Comparison of ENCODE assay signal across 8 cellular contexts in the genomic region with DNA sequence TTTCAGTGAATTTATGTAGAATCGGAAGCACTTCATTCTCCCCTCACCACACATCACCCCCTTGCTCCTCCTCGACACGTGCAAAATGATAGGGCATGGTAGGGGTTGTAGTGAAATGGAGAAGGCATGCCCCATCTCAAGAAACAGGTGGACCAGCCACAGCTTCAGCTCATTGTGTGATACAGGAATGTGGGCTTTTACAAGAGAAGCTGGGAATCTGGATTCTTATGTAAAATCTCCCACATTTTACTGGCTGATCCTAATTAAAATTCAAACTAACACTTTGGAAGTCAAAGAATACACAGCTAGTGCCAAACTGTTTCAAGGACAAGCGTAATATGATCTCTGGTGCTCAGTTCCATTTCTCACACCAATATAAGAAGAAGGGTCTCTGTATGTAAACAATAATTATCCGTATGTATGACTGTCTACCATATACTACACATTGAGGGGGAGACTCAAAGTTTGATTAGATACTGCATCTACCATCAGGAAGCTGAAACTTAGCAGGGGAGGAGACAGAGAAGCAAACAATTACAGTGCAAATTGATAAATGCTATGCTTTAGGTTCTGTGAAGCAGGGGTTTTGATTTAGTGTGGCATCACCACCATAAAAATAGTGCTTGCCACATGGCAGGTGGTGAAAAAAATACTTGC. TPM values are rescaled to one million over a fixed set of nuclear protein-coding genes. Genes with fewer than 3 reads are reported as not detected.
DNase-seq lines count a peak whose midpoint lies in the region; ATAC-seq and FAIRE-seq lines count a peak whose summit lies in the region.

No MANE protein-coding gene starts in this region.

- H3K36me3 ChIP-seq in small intestine (ENCODE audit: control insufficient read depth in 2 of 2, insufficient read depth in 2 of 2, low read length in 2 of 2) = no peaks in the 10 kb centered on the region

- H3K27me3 Mint-ChIP-seq in activated naive CD4-positive, alpha-beta T cell treated with anti-CD3 and anti-CD28 coated beads, Interleukin-2, amount 10 ng/mL, durations not matched to agents 7 days and 5 days = no peaks in the 10 kb centered on the region
- H3K27me3 Mint-ChIP-seq in stimulated activated naive CD8-positive, alpha-beta T cell treated with anti-CD3 and anti-CD28 coated beads, Interleukin-15, amount 100 ng/mL, for 72 hours = no peaks in the 10 kb centered on the region

- H3K27ac Mint-ChIP-seq in activated naive CD4-positive, alpha-beta T cell treated with anti-CD3 and anti-CD28 coated beads, Interleukin-2, amount 10 ng/mL, durations not matched to agents 7 days and 5 days = peak overlapping the region; percentile 91
- H3K27ac Mint-ChIP-seq in stimulated activated naive CD8-positive, alpha-beta T cell treated with anti-CD3 and anti-CD28 coated beads, Interleukin-15, amount 100 ng/mL, for 72 hours = peak overlapping the region in 1 of 2 donors; percentile 36

- ATAC-seq in HG03354 (IDR thresholded peaks at IDR 0.05; ENCODE audit: poor library complexity, severe bottlenecking, unreplicated experiment) (peak; percentile 44), esophagus mucosa (no peak)
- peak; percentile 7 for ATAC-seq in stimulated activated naive CD8-positive, alpha-beta T cell treated with anti-CD3 and anti-CD28 coated beads, Interleukin-15, amount 100 ng/mL, for 72 hours

- CTCF ChIA-PET in activated naive CD4-positive, alpha-beta T cell treated with anti-CD3 and anti-CD28 coated beads, Interleukin-2, amount 10 ng/mL, durations not matched to agents 7 days and 5 days (lab: Charles Lee) = interaction anchor here (0.9 to 4.9 kb wide), 5 partner anchors 16 to 35 kb away, joined by 3 to 47 read pairs (median 4); no protein-coding TSS in a partner anchor

- H3K4me1 Mint-ChIP-seq in activated naive CD4-positive, alpha-beta T cell treated with anti-CD3 and anti-CD28 coated beads, Interleukin-2, amount 10 ng/mL, durations not matched to agents 7 days and 5 days = peaks cover 33% of the 10 kb centered on the region
- H3K4me1 Mint-ChIP-seq in stimulated activated naive CD8-positive, alpha-beta T cell treated with anti-CD3 and anti-CD28 coated beads, Interleukin-15, amount 100 ng/mL, for 72 hours = peaks cover 27% of the 10 kb centered on the region

- peak overlapping the region in 1 of 2 donors; percentile 5 for H3K4me3 ChIP-seq in small intestine (ENCODE audit: low read depth in 1 of 2, low read length in 2 of 2)

- peak overlapping the region; percentile 2 for H3K27ac ChIP-seq in caudate nucleus (ENCODE audit: low read depth, low read length)
- H3K27ac ChIP-seq in small intestine (ENCODE audit: low read depth in 1 of 2, low read length in 1 of 2) = no peak overlapping the region

- H3K9me3 ChIP-seq in small intestine (ENCODE audit: control insufficient read depth, low read depth) = no peaks in the 10 kb centered on the region

- peaks cover 39% of the 10 kb centered on the region for H3K36me3 Mint-ChIP-seq in activated naive CD4-positive, alpha-beta T cell treated with anti-CD3 and anti-CD28 coated beads, Interleukin-2, amount 10 ng/mL, durations not matched to agents 7 days and 5 days

- WGBS in small intestine, 3 donors = 83 to 85% (median 83%) methylated on average over 5 of the region's 5 CpGs

- FAIRE-seq in small intestine (lab: Jason Lieb, UNC) = no peak

- DNase-seq in activated naive CD4-positive, alpha-beta T cell treated with anti-CD3 and anti-CD28 coated beads, Interleukin-2, amount 10 ng/mL, durations not matched to agents 7 days and 5 days = no peak
- no peak for DNase-seq in activated naive CD4-positive, alpha-beta T cell (lab: John Stamatoyannopoulos, UW)
- DNase-seq in caudate nucleus (lab: John Stamatoyannopoulos, UW) (peak in 1 of 61 donors; percentile 9), AG08396 (ENCODE audit: low spot score) (no peak), small intestine (no peak)
- DNase-seq in stimulated activated naive CD8-positive, alpha-beta T cell treated with anti-CD3 and anti-CD28 coated beads, Interleukin-15, amount 100 ng/mL, for 72 hours = no peak

- H3K4me1 ChIP-seq in small intestine (ENCODE audit: control insufficient read depth in 2 of 2, insufficient read depth in 1 of 2, low read depth in 1 of 2, low read length in 1 of 2) = peaks cover 0 to 10% of the 10 kb centered on the region in 2 donors

- H3K9me3 Mint-ChIP-seq in activated naive CD4-positive, alpha-beta T cell treated with anti-CD3 and anti-CD28 coated beads, Interleukin-2, amount 10 ng/mL, durations not matched to agents 7 days and 5 days = peaks cover 9% of the 10 kb centered on the region
- peaks cover 11 to 15% of the 10 kb centered on the region in 2 donors for H3K9me3 Mint-ChIP-seq in stimulated activated naive CD8-positive, alpha-beta T cell treated with anti-CD3 and anti-CD28 coated beads, Interleukin-15, amount 100 ng/mL, for 72 hours

- H3K27me3 ChIP-seq in small intestine (ENCODE audit: control insufficient read depth in 2 of 2, insufficient read depth in 2 of 2, low read length in 2 of 2) = no peaks in the 10 kb centered on the region

- peak overlapping the region; percentile 46 for H3K4me3 Mint-ChIP-seq in activated naive CD4-positive, alpha-beta T cell treated with anti-CD3 and anti-CD28 coated beads, Interleukin-2, amount 10 ng/mL, durations not matched to agents 7 days and 5 days
- peak overlapping the region; percentile 38 to 46 for H3K4me3 Mint-ChIP-seq in stimulated activated naive CD8-positive, alpha-beta T cell treated with anti-CD3 and anti-CD28 coated beads, Interleukin-15, amount 100 ng/mL, for 72 hours

RNA-seq across cellular contexts. Expression of a gene that starts 24.3 kb away (rescaled TPM):
- 0.28 TPM for total RNA-seq in esophagus mucosa
- polyA plus RNA-seq in small intestine = 1 to 10 TPM in 2 of 3 donors, not detected in 1; 1.1 to 2.0 TPM
